10 cellular contexts compared by ENCODE assay signal in the genomic region with DNA sequence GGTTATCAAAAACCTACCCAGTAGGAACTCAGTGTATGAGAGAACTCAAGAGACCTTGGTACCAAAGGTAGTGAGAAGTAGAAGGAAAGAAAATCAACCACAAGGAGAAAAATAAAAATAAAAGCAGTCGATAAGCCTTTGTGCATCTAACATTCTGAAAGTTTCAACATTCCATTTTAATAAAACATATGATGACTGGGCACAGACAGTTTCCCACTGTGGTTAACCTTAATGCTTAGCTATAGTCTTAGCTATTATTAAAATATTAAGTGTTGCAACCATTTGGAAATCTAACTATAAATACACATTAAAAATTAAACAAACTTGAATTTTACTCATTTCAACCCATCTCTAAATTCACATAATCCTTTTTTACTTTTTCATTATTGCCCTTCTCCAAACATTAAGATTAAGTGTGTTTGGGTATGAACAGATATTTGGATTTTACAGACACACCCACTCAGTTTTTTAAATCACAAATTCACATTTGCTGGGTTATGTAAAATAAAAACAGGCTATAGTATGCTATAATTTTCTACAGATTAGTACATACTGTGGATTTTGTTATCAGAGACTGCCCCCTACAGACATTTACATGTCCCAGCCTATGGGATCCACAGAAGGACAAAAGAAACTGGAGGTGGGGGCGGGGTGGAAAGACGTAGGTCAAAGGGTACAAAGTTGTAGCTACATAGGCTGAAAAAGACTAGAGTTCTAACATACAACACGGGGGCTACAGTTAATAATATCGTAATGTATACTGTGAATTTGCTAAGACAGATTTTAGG. TPM values are rescaled to one million over a fixed set of nuclear protein-coding genes. Genes with fewer than 3 reads are reported as not detected.
DNase-seq lines count a peak whose midpoint lies in the region; ATAC-seq, FAIRE-seq and TF ChIP-seq lines count a peak whose summit lies in the region.
"Had no signal": no experiment of that assay in that cellular context is flagged by ENCODE, and none has a peak within 500 bp of the region (broad histone marks: within the 10 kb centered on the region; RNA-seq: fewer than 3 reads in every experiment).

No MANE protein-coding gene starts in this region.

- intact Hi-C loops in endothelial cell of umbilical vein (cut with micrococcal nuclease) (loop anchor here (1.0 kb wide), 2 partner anchors 84 to 597 kb away; no protein-coding TSS in a partner anchor), spleen (cut with DNase I; ENCODE audit: low total_unique reads) (loop anchor here (10.0 kb wide), 1 partner anchor 593 kb away; no protein-coding TSS in a partner anchor)

- H3K36me3 ChIP-seq in endothelial cell of umbilical vein (ENCODE audit: control insufficient read depth in 2 of 2, extremely low read depth in 1 of 2, insufficient read depth in 2 of 2, low read length in 2 of 2) (no peaks in the 10 kb centered on the region), spleen (peaks cover 0 to 57% (median 4%) of the 10 kb centered on the region in 6 donors)

- WGBS in spleen, 5 donors: 72 to 81% (median 80%) methylated on average over 5 of the region's 5 CpGs

- H3K4me3 ChIP-seq in endothelial cell of umbilical vein (replicated peaks in 1 of 3; ENCODE audit: insufficient read depth in 1 of 3, low read depth in 1 of 3, low read length in 3 of 3) (no peak overlapping the region), spleen (no peak overlapping the region)
- H3K4me3 ChIP-seq: upper lobe of left lung had no signal

- dilution Hi-C loops in endothelial cell of umbilical vein (cut with MboI; ENCODE audit: extremely low pct_ligation_motif_present, low sequenced_read_pairs): no loop called here

- no peaks in the 10 kb centered on the region for H3K9me3 ChIP-seq in endothelial cell of umbilical vein (replicated peaks; ENCODE audit: control insufficient read depth, insufficient read depth, low read length)
- H3K9me3 ChIP-seq in spleen: no peaks in the 10 kb centered on the region
- H3K9me3 ChIP-seq: upper lobe of left lung had no signal

- TF ChIP-seq CTCF in GM10248 (IDR thresholded peaks at IDR 0.05; ENCODE audit: control extremely low read depth, extremely low read depth, low read depth, missing control alignments) (peak; percentile 43), endothelial cell of umbilical vein (IDR thresholded peaks at IDR 0.05; ENCODE audit: extremely low read depth in 1 of 2, insufficient read depth in 1 of 2, low read depth in 1 of 2, low read length in 2 of 2) (peak; percentile 47 to 57), spleen (IDR thresholded peaks at IDR 0.05 in 8 of 11, conservative IDR thresholded peaks at IDR 0.05 in 3 of 11) (peak in 9 of 11 experiments; percentile 7 to 61 (median 50))

- no peaks in the 10 kb centered on the region for H4K20me1 ChIP-seq in endothelial cell of umbilical vein (replicated peaks; ENCODE audit: control insufficient read depth, extremely low read depth, insufficient read depth, low read length)

- no peaks in the 10 kb centered on the region for H3K27me3 ChIP-seq in endothelial cell of umbilical vein (ENCODE audit: control insufficient read depth in 2 of 2, insufficient read depth in 2 of 2, low read length in 2 of 2)
- H3K27me3 ChIP-seq in spleen (replicated peaks in 1 of 7): no peaks in the 10 kb centered on the region
- H3K27me3 ChIP-seq: upper lobe of left lung had no signal

- no peaks in the 10 kb centered on the region for H3K79me2 ChIP-seq in endothelial cell of umbilical vein (ENCODE audit: control insufficient read depth, insufficient read depth, low read length)

- no TSS peak for BruUV-seq in endothelial cell of umbilical vein (replicated peaks; lab: Mats Ljungman, UMichigan)

- no peak overlapping the region for H2AFZ ChIP-seq in endothelial cell of umbilical vein (ENCODE audit: low read depth, low read length)

- H3K27ac ChIP-seq in endothelial cell of umbilical vein (ENCODE audit: insufficient read depth, low read depth, low read length): no peak overlapping the region
- H3K27ac ChIP-seq in spleen: no peak overlapping the region
- H3K27ac ChIP-seq: epithelial cell of prostate, upper lobe of left lung had no signal

- no peaks in the 10 kb centered on the region for H3K9me1 ChIP-seq in endothelial cell of umbilical vein (replicated peaks; ENCODE audit: control insufficient read depth, extremely low read depth, insufficient read depth, low read length)

- H3K4me1 ChIP-seq in endothelial cell of umbilical vein (ENCODE audit: control insufficient read depth, extremely low read depth, insufficient read depth, low read length) (no peaks in the 10 kb centered on the region), spleen (peaks cover 0 to 25% (median 2%) of the 10 kb centered on the region in 6 donors)
- H3K4me1 ChIP-seq: upper lobe of left lung had no signal

- no peak for ATAC-seq in GM18502 (IDR thresholded peaks at IDR 0.05; ENCODE audit: poor library complexity, unreplicated experiment)

- POLR2A ChIA-PET in GM10248 (lab: Yijun Ruan, JAX) (no interaction called here), endothelial cell of umbilical vein (lab: Charles Lee) (no interaction called here)

- no peak overlapping the region for H3K9ac ChIP-seq in endothelial cell of umbilical vein (replicated peaks; ENCODE audit: extremely low read depth, insufficient read depth, low read length)

- FAIRE-seq in A204.1 (lab: Jason Lieb, UNC) (peak; percentile 29), endothelial cell of umbilical vein (lab: Jason Lieb, UNC) (peak; percentile 74)

- CTCF ChIA-PET in GM10248 (lab: Yijun Ruan, JAX): interaction anchor here (1.1 to 3.6 kb wide), 7 partner anchors 10 to 788 kb away, joined by 3 to 30 read pairs (median 5); no protein-coding TSS in a partner anchor
- CTCF ChIA-PET in endothelial cell of umbilical vein (lab: Charles Lee): interaction anchor here (0.6 to 5.3 kb wide), 11 partner anchors 7 to 626 kb away, joined by 3 to 60 read pairs (median 7); no protein-coding TSS in a partner anchor

- no peak overlapping the region for H3K4me2 ChIP-seq in endothelial cell of umbilical vein (ENCODE audit: insufficient read depth, low read length)

- DNase-seq in GM10248 (ENCODE audit: extremely low spot score): peak; percentile 10
- peak; percentile 21 for DNase-seq in RPMI8226
- peak; percentile 67 for DNase-seq in endothelial cell of umbilical vein (ENCODE audit: low read depth, low spot score)
- DNase-seq in spleen: no peak
- no peak for DNase-seq in SKM-1 treated with dmso at 0.1 percent for 144 hours (lab: John Stamatoyannopoulos, UW; ENCODE audit: unreplicated experiment)
- no peak for DNase-seq in activated effector memory CD4-positive, alpha-beta T cell treated with anti-CD3 and anti-CD28 coated beads, Interleukin-2, amount 50 U/mL, for 16 hours
- DNase-seq: upper lobe of left lung had no signal

- no peak for TF ChIP-seq POLR2A in endothelial cell of umbilical vein (IDR thresholded peaks at IDR 0.05; ENCODE audit: low read depth, low read length)
- TF ChIP-seq POLR2A in spleen (IDR thresholded peaks at IDR 0.05): no peak

TF ChIP-seq in endothelial cell of umbilical vein, 7 proteins besides CTCF, POLR2A, EP300 and RAD21:
- TF ChIP-seq GATA2 (IDR thresholded peaks at IDR 0.05; ENCODE audit: insufficient read depth, insufficient read length, low read depth, low read length): no peak
- no peak for TF ChIP-seq POLR2AphosphoS5 (IDR thresholded peaks at IDR 0.05; ENCODE audit: insufficient read depth, low read depth, low read length)
- no peak for TF ChIP-seq MYC (IDR thresholded peaks at IDR 0.05; ENCODE audit: low read depth, low read length)
- no peak for TF ChIP-seq EZH2 (IDR thresholded peaks at IDR 0.05; ENCODE audit: borderline replicate concordance, low read depth, low read length, severe bottlenecking)
- TF ChIP-seq, protein P1, sequence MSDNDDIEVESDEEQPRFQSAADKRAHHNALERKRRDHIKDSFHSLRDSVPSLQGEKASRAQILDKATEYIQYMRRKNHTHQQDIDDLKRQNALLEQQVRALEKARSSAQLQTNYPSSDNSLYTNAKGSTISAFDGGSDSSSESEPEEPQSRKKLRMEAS (IDR thresholded peaks at IDR 0.05; ENCODE audit: insufficient read depth, insufficient read length): no peak
- no peak for TF ChIP-seq JUN (IDR thresholded peaks at IDR 0.05; ENCODE audit: borderline replicate concordance, insufficient read depth, insufficient read length, low read depth)
- no peak for TF ChIP-seq FOS (IDR thresholded peaks at IDR 0.05; ENCODE audit: borderline replicate concordance, insufficient read depth, low read length)

RNA-seq across cellular contexts. Expression of a gene that starts 32.8 kb away (rescaled TPM):
- total RNA-seq in endothelial cell of umbilical vein (12.5 and 12.9 TPM in 2 replicates), spleen (10 to 100 TPM; 21.0 to 57.8 (median 29.1) TPM)
- polyA plus RNA-seq in endothelial cell of umbilical vein (2.0 and 3.7 TPM in 2 replicates), spleen (1 to 10 TPM; 4.6 to 9.5 (median 7.8) TPM)
- polyA plus RNA-seq in endothelial cell of umbilical vein (2011; cell fraction: cytosol; rRNA removed): 4.3 and 5.0 TPM in 2 replicates
- 8.6 and 9.5 TPM in 2 replicates for polyA plus RNA-seq in endothelial cell of umbilical vein (2011; cell fraction: nucleus; rRNA removed)
- 10.8 and 11.9 TPM in 2 replicates for polyA plus RNA-seq in endothelial cell of umbilical vein (2012)
- polyA minus RNA-seq in endothelial cell of umbilical vein: 15.7 and 18.2 TPM in 2 replicates
- polyA minus RNA-seq in endothelial cell of umbilical vein (2011; cell fraction: cytosol; rRNA and poly(A)+ RNA removed): 14.0 TPM
- polyA minus RNA-seq in endothelial cell of umbilical vein (2011; cell fraction: nucleus; rRNA and poly(A)+ RNA removed): 32.2 and 39.4 TPM in 2 replicates

Comparison
In these comparisons a context has a peak if more than half of its experiments do, and no peak if none do; other contexts are left out.
1. DNase-seq: peak in GM10248 (single experiment), RPMI8226 (single experiment) and endothelial cell of umbilical vein (single experiment); none in spleen (single experiment), SKM-1 treated with dmso at 0.1 percent for 144 hours (single experiment) and activated effector memory CD4-positive, alpha-beta T cell treated with anti-CD3 and anti-CD28 coated beads, Interleukin-2, amount 50 U/mL, for 16 hours (single experiment).
2. Peak in every context shown above with its lines, with median percentiles within 50 percentile points of each other: CTCF ChIP-seq.